8 cellular contexts compared by ENCODE assay signal in the genomic region with DNA sequence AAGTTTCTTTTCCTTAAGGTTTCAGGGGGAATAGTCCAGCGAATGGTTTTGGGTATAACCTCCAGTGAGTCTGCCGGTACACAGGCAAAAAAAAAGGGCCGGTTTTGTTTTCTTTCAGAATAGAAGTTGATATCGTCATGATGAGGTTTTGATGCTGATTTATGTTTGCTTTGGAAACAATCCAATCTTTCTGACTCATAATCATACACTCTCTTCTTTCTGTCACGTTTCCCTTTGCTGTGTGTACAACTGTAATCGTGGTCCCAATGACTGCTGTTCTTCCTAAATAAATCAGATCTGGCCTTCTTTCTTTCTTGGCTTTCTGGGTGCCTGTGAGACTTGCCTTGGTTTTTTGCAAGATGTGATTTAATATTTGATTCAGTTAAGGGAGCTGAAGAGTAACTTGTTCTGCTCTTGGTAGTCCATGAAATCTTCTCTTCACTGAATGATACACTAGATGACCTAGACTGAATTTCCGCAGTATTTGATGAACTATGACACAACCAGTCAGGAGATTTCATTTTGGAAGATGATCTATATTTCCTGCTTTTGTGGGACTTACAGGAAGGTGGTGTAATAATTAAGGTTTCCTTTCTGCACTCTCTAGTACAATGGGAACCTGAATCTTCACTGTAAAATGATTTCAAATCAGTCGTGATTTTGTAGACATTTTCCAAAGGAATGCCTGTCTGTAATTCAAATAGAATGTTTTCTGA. TPM values are rescaled to one million over a fixed set of nuclear protein-coding genes. Genes with fewer than 3 reads are reported as not detected.
A peak's percentile ranks its signal among the peaks of the same experiment; 100 is the strongest.
DNase-seq lines count a peak whose midpoint lies in the region; ATAC-seq, FAIRE-seq and TF ChIP-seq lines count a peak whose summit lies in the region.

No MANE protein-coding gene starts in this region.

- DNase-seq in right lobe of liver, result no peak
- DNase-seq in HepG2 (ENCODE audit: low spot score), result no peak
- DNase-seq in RKO (ENCODE audit: low spot score), result peak; percentile 86
- DNase-seq in fibroblast of mammary gland (ENCODE audit: low read depth), result peak; percentile 94
- DNase-seq in urothelium cell line (ENCODE audit: low spot score), result peak; percentile 9
- no peak for DNase-seq in T-cell
- DNase-seq in activated gamma-delta T cell treated with Interleukin-2 at 50 U/mL for 16 hours, result no peak

- TF ChIP-seq CTCF in right lobe of liver (IDR thresholded peaks at IDR 0.05), result no peak
- no peak for TF ChIP-seq CTCF in HepG2 (CRISPR knock-in tag; IDR thresholded peaks at IDR 0.05)
- no peak for TF ChIP-seq CTCF in fibroblast of mammary gland (conservative IDR thresholded peaks at IDR 0.05; ENCODE audit: control insufficient read depth, insufficient read depth, low read depth, low read length)

- peaks cover 10 to 14% of the 10 kb centered on the region in 2 donors for H3K27me3 Mint-ChIP-seq in T-cell

- no TSS peak for BruUV-seq in HepG2 (replicated peaks; lab: Mats Ljungman, UMichigan)

- H3K36me3 ChIP-seq in right lobe of liver (no peaks in the 10 kb centered on the region), HepG2 (replicated peaks in 1 of 2; ENCODE audit: control insufficient read depth in 1 of 2, insufficient read depth in 2 of 2, low read length in 2 of 2) (no peaks in the 10 kb centered on the region)

- no peaks in the 10 kb centered on the region for H3K36me3 Mint-ChIP-seq in T-cell

- H3K4me3 Mint-ChIP-seq in T-cell, result no peak overlapping the region

- no peaks in the 10 kb centered on the region for H3K9me3 Mint-ChIP-seq in T-cell

- H2AFZ ChIP-seq in HepG2 (ENCODE audit: low read length), result no peak overlapping the region

- H3K4me1 Mint-ChIP-seq in T-cell, result peaks cover 0 to 5% (median 3%) of the 10 kb centered on the region in 3 donors

- H3K9me3 ChIP-seq in right lobe of liver (no peaks in the 10 kb centered on the region), HepG2 (ENCODE audit: low read length) (no peaks in the 10 kb centered on the region)

- no peak for TF ChIP-seq RAD21 in HepG2 (CRISPR knock-in tag; IDR thresholded peaks at IDR 0.05)

- CTCF ChIA-PET in HepG2 (lab: Yijun Ruan, JAX; ENCODE audit: low intra/inter-chr PET ratio, low total read pairs), result no interaction called here
- CTCF ChIA-PET in T-cell (lab: Charles Lee), result no interaction called here

- no peak overlapping the region for H3K27ac Mint-ChIP-seq in T-cell

- TF ChIP-seq EP300 in HepG2 (IDR thresholded peaks at IDR 0.05; ENCODE audit: low read depth in 2 of 2, low read length in 2 of 2), result no peak
- no peak for TF ChIP-seq EP300 in HepG2 (CRISPR knock-in tag; IDR thresholded peaks at IDR 0.05; ENCODE audit: borderline replicate concordance)

- H3K4me3 ChIP-seq in right lobe of liver (no peak overlapping the region), HepG2 (replicated peaks in 1 of 3; ENCODE audit: insufficient read depth in 1 of 3, low read depth in 2 of 3, low read length in 3 of 3) (no peak overlapping the region), fibroblast of mammary gland (ENCODE audit: control insufficient read depth, low read depth, low read length) (peak overlapping the region; percentile 13)

- no peaks in the 10 kb centered on the region for H3K4me1 ChIP-seq in right lobe of liver
- H3K4me1 ChIP-seq in HepG2 (ENCODE audit: insufficient read depth, low read length), result peaks cover 13% of the 10 kb centered on the region; the same call in 1 of the 2 replicates

- no peaks in the 10 kb centered on the region for H3K79me2 ChIP-seq in HepG2 (ENCODE audit: insufficient read depth, low read length)

- FAIRE-seq in HepG2 (lab: Jason Lieb, UNC) (no peak), urothelium cell line (lab: Jason Lieb, UNC) (no peak)

- H4K20me1 ChIP-seq in HepG2 (ENCODE audit: insufficient read depth, low read length), result no peaks in the 10 kb centered on the region

- no peak for TF ChIP-seq POLR2A in right lobe of liver (IDR thresholded peaks at IDR 0.05)
- no peak for TF ChIP-seq POLR2A in HepG2 (IDR thresholded peaks at IDR 0.05; ENCODE audit: insufficient read depth in 1 of 2, low read depth in 2 of 2, low read length in 2 of 2)

- intact Hi-C loops in right lobe of liver (cut with DNase I) (no loop called here), HepG2 (cut with micrococcal nuclease; ENCODE audit: unreplicated experiment) (loop anchor here (5.0 kb wide), 1 partner anchor 43 kb away; a partner anchor contains a TSS)

- H3K4me2 ChIP-seq in HepG2 (ENCODE audit: low read depth, low read length), result no peak overlapping the region

- H3K27ac ChIP-seq in right lobe of liver, result peak overlapping the region in 1 of 3 donors; percentile 40
- H3K27ac ChIP-seq in HepG2 (ENCODE audit: extremely low read length, insufficient read depth, low read length), result no peak overlapping the region

- ATAC-seq in right lobe of liver (peak in 3 of 4 donors; percentile 8 to 59 (median 46)), HepG2 (no peak), GM19452 (IDR thresholded peaks at IDR 0.05; ENCODE audit: unreplicated experiment) (no peak), T-cell (replicated peaks in 1 of 4) (no peak)

- in situ Hi-C loops in HepG2 (cut with HindIII; ENCODE audit: extremely low pct_ligation_motif_present, low pct_unique_long_range_greater_than_20kb), result no loop called here

- WGBS in right lobe of liver (ENCODE audit: insufficient coverage, low coverage, low lambda C conversion rate, missing lambda C conversion rate), result 25% methylated on average over 8 of the region's 8 CpGs
- 19% methylated on average over 8 of the region's 8 CpGs for WGBS in HepG2 (ENCODE audit: low lambda C conversion rate)

- H3K27me3 ChIP-seq in right lobe of liver (no peaks in the 10 kb centered on the region), HepG2 (ENCODE audit: control insufficient read depth in 1 of 2, insufficient read depth in 2 of 2, low read length in 2 of 2) (peaks cover 1 to 17% of the 10 kb centered on the region in 2 experiments; a peak in 3 of 5 replicates)

- H3K9ac ChIP-seq in HepG2 (ENCODE audit: insufficient read depth, low read depth, low read length), result no peak overlapping the region

- POLR2A ChIA-PET in HepG2 (lab: Yijun Ruan, JAX), result no interaction called here
- POLR2A ChIA-PET in T-cell (lab: Charles Lee), result no interaction called here

TF ChIP-seq in HepG2, 621 proteins besides CTCF, POLR2A, EP300 and RAD21 (continues in another document):
- TF ChIP-seq ZFP36 (IDR thresholded peaks at IDR 0.05; ENCODE audit: borderline replicate concordance, low read depth, low read length, partially characterized antibody), result no peak
- no peak for TF ChIP-seq ISL2 (CRISPR knock-in tag; IDR thresholded peaks at IDR 0.05)
- TF ChIP-seq ZNF607 (CRISPR knock-in tag; IDR thresholded peaks at IDR 0.05; ENCODE audit: borderline replicate concordance), result no peak

RNA-seq across cellular contexts. Expression of a gene that starts 34.9 kb away (rescaled TPM):
- total RNA-seq in right lobe of liver (not detected), HepG2 (2016; rRNA removed; fragmentation: Illumina TruSeq; extraction: Trizol) (not detected in 2 replicates), T-cell (not detected)
- not detected in 2 replicates for total RNA-seq in HepG2 (2016; cell fraction: cytosol; rRNA removed; fragmentation: Illumina TruSeq; extraction: Trizol; ENCODE audit: low read depth)
- total RNA-seq in HepG2 (2016; cell fraction: insoluble cytoplasmic fraction; rRNA removed; fragmentation: Illumina TruSeq; extraction: Trizol), result not detected in 2 replicates
- total RNA-seq in HepG2 (2016; cell fraction: membrane; rRNA removed; fragmentation: Illumina TruSeq; extraction: Trizol), result not detected in 2 replicates
- not detected in 2 replicates for total RNA-seq in HepG2 (2016; cell fraction: nucleus; rRNA removed; fragmentation: Illumina TruSeq; extraction: Trizol)
- not detected in 2 replicates for polyA plus RNA-seq in HepG2 (2011; rRNA removed)
- not detected in 2 replicates for polyA plus RNA-seq in HepG2 (2011; cell fraction: cytosol; rRNA removed)
- polyA plus RNA-seq in HepG2 (2011; cell fraction: nucleus; rRNA removed), result not detected in 2 replicates
- not detected in 2 replicates for polyA plus RNA-seq in HepG2 (2012)
- polyA plus RNA-seq in HepG2 (2016; cell fraction: cytosol; fragmentation: Illumina TruSeq; extraction: Trizol; ENCODE audit: low read depth), result not detected in 2 replicates
- polyA plus RNA-seq in HepG2 (2016; cell fraction: insoluble cytoplasmic fraction; fragmentation: Illumina TruSeq; extraction: Trizol; ENCODE audit: low read depth), result not detected in 2 replicates
- not detected in 2 replicates for polyA plus RNA-seq in HepG2 (2016; cell fraction: membrane; fragmentation: Illumina TruSeq; extraction: Trizol; ENCODE audit: low read depth)
- not detected in 2 replicates for polyA plus RNA-seq in HepG2 (2016; cell fraction: nucleus; fragmentation: Illumina TruSeq; extraction: Trizol; ENCODE audit: insufficient read depth, low read depth)
- polyA minus RNA-seq in HepG2 (2011; rRNA and poly(A)+ RNA removed; ENCODE audit: low replicate concordance), result not detected in 2 replicates
- not detected in 2 replicates for polyA minus RNA-seq in HepG2 (2011; cell fraction: cytosol; rRNA and poly(A)+ RNA removed)
- not detected in 2 replicates for polyA minus RNA-seq in HepG2 (2011; cell fraction: nucleus; rRNA and poly(A)+ RNA removed)

RNA-seq across cellular contexts. Expression of a gene that starts 43.9 kb away (rescaled TPM):
- total RNA-seq in right lobe of liver (10 to 100 TPM in 5 of 6 experiments, 1 to 10 TPM in 1; 9.4 to 21.4 (median 14.7) TPM), HepG2 (2016; rRNA removed; fragmentation: Illumina TruSeq; extraction: Trizol) (0.60 and 1.2 TPM in 2 replicates), T-cell (1 to 10 TPM; 5.5 to 8.6 (median 7.8) TPM)
- 0.79 and 1.0 TPM in 2 replicates for total RNA-seq in HepG2 (2016; cell fraction: cytosol; rRNA removed; fragmentation: Illumina TruSeq; extraction: Trizol; ENCODE audit: low read depth)
- 0.78 and 0.95 TPM in 2 replicates for total RNA-seq in HepG2 (2016; cell fraction: insoluble cytoplasmic fraction; rRNA removed; fragmentation: Illumina TruSeq; extraction: Trizol)
- total RNA-seq in HepG2 (2016; cell fraction: membrane; rRNA removed; fragmentation: Illumina TruSeq; extraction: Trizol), result 0.59 and 0.65 TPM in 2 replicates
- 0.62 and 0.88 TPM in 2 replicates for total RNA-seq in HepG2 (2016; cell fraction: nucleus; rRNA removed; fragmentation: Illumina TruSeq; extraction: Trizol)
- polyA plus RNA-seq in HepG2 (2011; rRNA removed), result 0.77 and 1.2 TPM in 2 replicates
- polyA plus RNA-seq in HepG2 (2011; cell fraction: cytosol; rRNA removed), result 0.36 and 0.62 TPM in 2 replicates
- 0.45 and 0.53 TPM in 2 replicates for polyA plus RNA-seq in HepG2 (2011; cell fraction: nucleus; rRNA removed)
- 0.52 and 1.1 TPM in 2 replicates for polyA plus RNA-seq in HepG2 (2012)
- polyA plus RNA-seq in HepG2 (2016; cell fraction: cytosol; fragmentation: Illumina TruSeq; extraction: Trizol; ENCODE audit: low read depth), result 0.61 and 0.65 TPM in 2 replicates
- 0.69 and 0.93 TPM in 2 replicates for polyA plus RNA-seq in HepG2 (2016; cell fraction: insoluble cytoplasmic fraction; fragmentation: Illumina TruSeq; extraction: Trizol; ENCODE audit: low read depth)
- polyA plus RNA-seq in HepG2 (2016; cell fraction: membrane; fragmentation: Illumina TruSeq; extraction: Trizol; ENCODE audit: low read depth), result 0.56 and 1.1 TPM in 2 replicates
- 2.1 and 3.0 TPM in 2 replicates for polyA plus RNA-seq in HepG2 (2016; cell fraction: nucleus; fragmentation: Illumina TruSeq; extraction: Trizol; ENCODE audit: insufficient read depth, low read depth)
- 0.14 and 3.6 TPM in 2 replicates for polyA minus RNA-seq in HepG2 (2011; rRNA and poly(A)+ RNA removed; ENCODE audit: low replicate concordance)
- polyA minus RNA-seq in HepG2 (2011; cell fraction: cytosol; rRNA and poly(A)+ RNA removed), result not detected in 2 replicates
- 0.26 and 0.75 TPM in 2 replicates for polyA minus RNA-seq in HepG2 (2011; cell fraction: nucleus; rRNA and poly(A)+ RNA removed)

Comparison
In these comparisons a context has a peak if more than half of its experiments do, and no peak if none do; other contexts are left out.
1. ATAC-seq: peak in right lobe of liver (3 of 4); none in HepG2 (single experiment), GM19452 (single experiment) and T-cell (0 of 4).
2. DNase-seq: peak in RKO (single experiment), fibroblast of mammary gland (single experiment) and urothelium cell line (single experiment); none in right lobe of liver (0 of 3), HepG2 (single experiment), T-cell (0 of 34) and activated gamma-delta T cell treated with Interleukin-2 at 50 U/mL for 16 hours (single experiment).